In genomic region chr14:23650506-23650905, GRCh38 we compare ENCODE assay signal across 31 cellular contexts. TPM values are rescaled to one million over a fixed set of nuclear protein-coding genes. Genes with fewer than 3 reads are reported as not detected.
"Had no signal": no experiment of that assay in that cellular context is flagged by ENCODE, and none has a peak within 500 bp of the region (broad histone marks: within the 10 kb centered on the region; RNA-seq: fewer than 3 reads in every experiment).

No MANE protein-coding gene starts in this region.

- H3K4me1 ChIP-seq: left lung, lower lobe of right lung, pancreas, prostate gland, stomach, testis, thyroid gland, transverse colon, upper lobe of right lung had no signal

- H3K27ac ChIP-seq: left lung, lower lobe of right lung, pancreas, prostate gland, stomach, testis, thyroid gland, transverse colon, upper lobe of right lung had no signal

- H3K9me3 ChIP-seq: left lung, lower lobe of right lung, pancreas, prostate gland, stomach, testis, thyroid gland, transverse colon, upper lobe of right lung had no signal

- FAIRE-seq: islet of Langerhans, kidney, pancreas, urothelium cell line had no signal

- DNase-seq: head of caudate nucleus; hippocampal formation; immature natural killer cell; kidney; left colon; left lung; lower lobe of right lung; mammary epithelial cell; mesenchymal stem cell; naive thymus-derived CD4-positive, alpha-beta T cell; nucleus accumbens; pancreas; posterior cingulate gyrus; retina; right cardiac atrium; stimulated activated CD4-positive, alpha-beta T cell treated with anti-CD3 and anti-CD28 coated beads, Interleukin-12 subunit alpha, Interleukin-12 subunit beta, amount 100 ng/mL, for 4 hours; stimulated activated CD4-positive, alpha-beta T cell treated with anti-CD3 and anti-CD28 coated beads, Interleukin-15, amount 100 ng/mL, for 24 hours; stimulated activated CD4-positive, alpha-beta T cell treated with anti-CD3 and anti-CD28 coated beads, Interleukin-2, amount 100 ng/mL, for 24 hours; stimulated activated CD4-positive, alpha-beta T cell treated with anti-CD3 and anti-CD28 coated beads, Interleukin-4, amount 100 ng/mL, for 1 hour; stimulated activated naive B cell treated with anti-CD40 and anti-IgM and Interleukin-4, amounts not matched to agents 10 μg/mL and 1 μg/mL and 100 μg/mL, for 72 hours; stimulated activated naive CD8-positive, alpha-beta T cell treated with anti-CD3 and anti-CD28 coated beads, Interleukin-15, Interleukin-2, amounts not matched to agents 100 U/mL and 50 U/mL, for 24 hours; stomach; testis; thyroid gland; transverse colon; upper lobe of right lung had no signal

- H3K27me3 ChIP-seq: left lung, pancreas, stomach, testis, thyroid gland, transverse colon, upper lobe of right lung had no signal

- H3K4me3 ChIP-seq: left lung, lower lobe of right lung, pancreas, prostate gland, stomach, testis, thyroid gland, transverse colon, upper lobe of right lung had no signal

- H3K36me3 ChIP-seq: left lung, lower lobe of right lung, pancreas, prostate gland, stomach, thyroid gland, transverse colon, upper lobe of right lung had no signal

RNA-seq across cellular contexts. Expression of gene DHRS2, which starts 14.3 kb away (rescaled TPM):
- total RNA-seq: mononuclear cell, right cardiac atrium, skeletal muscle tissue, thyroid gland, transverse colon had no signal
- polyA plus RNA-seq: right cardiac atrium had no signal
